In the genomic region with DNA sequence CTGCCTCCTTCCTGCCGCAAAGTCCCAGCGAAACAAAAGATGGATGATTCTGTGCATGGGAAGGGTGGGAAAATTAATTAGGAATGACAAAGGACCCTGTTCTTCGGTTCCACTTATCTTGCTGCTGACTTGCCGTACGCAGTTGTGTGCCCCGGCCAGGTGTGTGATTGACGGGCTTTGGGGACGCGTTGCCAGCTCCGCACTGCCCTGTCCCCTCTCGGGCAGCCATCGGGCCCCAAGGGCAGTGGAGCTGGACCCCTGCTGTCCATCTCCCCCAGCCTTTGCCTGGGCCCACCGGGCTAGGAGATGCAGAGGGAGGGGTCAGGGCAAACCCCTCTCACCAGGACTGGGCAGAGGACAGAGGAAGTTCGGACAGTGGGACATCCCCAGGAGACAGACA, we compare ENCODE assay signal across 8 cellular contexts.
"Had no signal": no experiment of that assay in that cellular context is flagged by ENCODE, and none has a peak within 500 bp of the region (broad histone marks: within the 10 kb centered on the region; RNA-seq: fewer than 3 reads in every experiment).

No MANE protein-coding gene starts in this region.

- ATAC-seq: GM12878 had no signal

- H3K4me3 ChIP-seq: GM12878 had no signal

- FAIRE-seq: G401.6, GM12878, GM12891, GM12892, GM18507, GM19239 had no signal

- DNase-seq: GDM1, GF-D8 had no signal
